ENCODE assay signal across 17 cellular contexts in the genomic region with DNA sequence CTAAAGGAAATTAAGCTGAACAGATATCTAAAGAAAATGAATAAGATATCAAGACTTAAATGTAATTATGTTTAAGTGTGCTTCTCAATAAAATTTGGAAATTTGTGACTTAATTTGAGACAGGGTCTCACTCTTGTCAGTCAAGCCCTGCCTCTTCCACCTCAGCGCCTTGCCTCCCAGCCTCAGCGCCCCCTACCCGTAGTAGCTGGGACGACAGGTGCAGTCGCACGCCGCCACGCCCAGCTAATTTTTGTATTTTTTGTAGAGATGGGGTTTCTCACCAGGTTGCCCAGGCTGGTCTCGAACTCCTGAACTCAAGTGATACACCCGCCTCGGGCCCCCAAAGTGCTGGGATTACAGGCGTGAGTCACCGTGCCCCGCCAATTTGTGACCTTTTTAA.
DNase-seq lines count a peak whose midpoint lies in the region; ATAC-seq and TF ChIP-seq lines count a peak whose summit lies in the region.
"Had no signal": no experiment of that assay in that cellular context is flagged by ENCODE, and none has a peak within 500 bp of the region (broad histone marks: within the 10 kb centered on the region; RNA-seq: fewer than 3 reads in every experiment).

No MANE protein-coding gene starts in this region.

- no peak overlapping the region for H3K4me3 ChIP-seq in NT2/D1 (ENCODE audit: insufficient read length, low read depth)
- no peak overlapping the region for H3K4me3 ChIP-seq in fibroblast of mammary gland (ENCODE audit: control insufficient read depth, low read depth, low read length)
- no peak overlapping the region for H3K4me3 ChIP-seq in vagina
- H3K4me3 ChIP-seq: A549, dorsolateral prefrontal cortex, left ventricle myocardium inferior, tibial artery had no signal

- H3K9me3 Mint-ChIP-seq in activated CD4-positive, alpha-beta T cell treated with anti-CD3 and anti-CD28 coated beads for 36 hours (ENCODE audit: low read depth) = no peaks in the 10 kb centered on the region
- H3K9me3 Mint-ChIP-seq: natural killer cell treated with Interleukin-12 subunit alpha and Interleukin-12 subunit beta and Interleukin-15 and Interleukin-18, amount 100 ng/mL, for 72 hours had no signal

- H3K4me1 ChIP-seq in NT2/D1 (ENCODE audit: insufficient read depth, insufficient read length) (no peaks in the 10 kb centered on the region), vagina (no peaks in the 10 kb centered on the region)
- H3K4me1 ChIP-seq: A549 had no signal

- TF ChIP-seq CTCF in fibroblast of mammary gland (conservative IDR thresholded peaks at IDR 0.05; ENCODE audit: control insufficient read depth, insufficient read depth, low read depth, low read length) = peak; percentile 29
- TF ChIP-seq CTCF in vagina (IDR thresholded peaks at IDR 0.05) = no peak

- CTCF ChIA-PET in activated CD4-positive, alpha-beta T cell treated with anti-CD3 and anti-CD28 coated beads for 36 hours (lab: Charles Lee) = no interaction called here

- H3K27me3 ChIP-seq in NT2/D1 (ENCODE audit: insufficient read depth, insufficient read length) (no peaks in the 10 kb centered on the region), vagina (no peaks in the 10 kb centered on the region)
- H3K27me3 ChIP-seq: dorsolateral prefrontal cortex, tibial artery had no signal

- peaks cover 3% of the 10 kb centered on the region for H3K27me3 Mint-ChIP-seq in activated CD4-positive, alpha-beta T cell treated with anti-CD3 and anti-CD28 coated beads for 36 hours

- POLR2A ChIA-PET in activated CD4-positive, alpha-beta T cell treated with anti-CD3 and anti-CD28 coated beads for 36 hours (lab: Charles Lee) = no interaction called here

- H3K9me3 ChIP-seq in NT2/D1 (ENCODE audit: insufficient read depth, low read length) (no peaks in the 10 kb centered on the region), vagina (no peaks in the 10 kb centered on the region)
- H3K9me3 ChIP-seq: A549, left ventricle myocardium inferior, tibial artery had no signal

- no peak for ATAC-seq in activated CD4-positive, alpha-beta T cell treated with anti-CD3 and anti-CD28 coated beads for 36 hours
- ATAC-seq: natural killer cell treated with Interleukin-12 subunit alpha and Interleukin-12 subunit beta and Interleukin-15 and Interleukin-18, amount 100 ng/mL, for 72 hours had no signal

- no peak overlapping the region for H3K27ac ChIP-seq in vagina
- H3K27ac ChIP-seq: A549, dorsolateral prefrontal cortex, left ventricle myocardium inferior, tibial artery had no signal

- TF ChIP-seq POLR2A in vagina (IDR thresholded peaks at IDR 0.05) = no peak

- no peaks in the 10 kb centered on the region for H3K36me3 Mint-ChIP-seq in activated CD4-positive, alpha-beta T cell treated with anti-CD3 and anti-CD28 coated beads for 36 hours (ENCODE audit: low read depth)
- H3K36me3 Mint-ChIP-seq: natural killer cell treated with Interleukin-12 subunit alpha and Interleukin-12 subunit beta and Interleukin-15 and Interleukin-18, amount 100 ng/mL, for 72 hours had no signal

- DNase-seq in activated CD4-positive, alpha-beta T cell treated with anti-CD3 and anti-CD28 coated beads for 36 hours = peak; percentile 21
- DNase-seq in activated CD4-positive, alpha-beta T cell treated with anti-CD3 and anti-CD28 coated beads, Interleukin-2, amount 50 U/mL, for 1 hour = no peak
- DNase-seq in NT2/D1 (ENCODE audit: low read depth, low spot score) (peak; percentile 23), fibroblast of mammary gland (ENCODE audit: low read depth) (no peak), NCI-H1105 (lab: John Stamatoyannopoulos, UW) (no peak), vagina (ENCODE audit: extremely low spot score in 2 of 2) (no peak), NCI-H2196 treated with DMSO at 0.1 percent for 48 hours (lab: John Stamatoyannopoulos, UW; ENCODE audit: unreplicated experiment) (no peak)
- peak; percentile 30 for DNase-seq in stimulated activated CD8-positive, alpha-beta memory T cell treated with anti-CD3 and anti-CD28 coated beads, Interleukin-4, amount 100 ng/mL, for 48 hours
- DNase-seq: DMS53, dorsolateral prefrontal cortex, IMR-90, left ventricle myocardium inferior, NCI-H526, Right ventricle myocardium superior, tibial artery had no signal

- H3K4me3 Mint-ChIP-seq in activated CD4-positive, alpha-beta T cell treated with anti-CD3 and anti-CD28 coated beads for 36 hours = no peak overlapping the region
- H3K4me3 Mint-ChIP-seq: natural killer cell treated with Interleukin-12 subunit alpha and Interleukin-12 subunit beta and Interleukin-15 and Interleukin-18, amount 100 ng/mL, for 72 hours had no signal

- H3K4me1 Mint-ChIP-seq in activated CD4-positive, alpha-beta T cell treated with anti-CD3 and anti-CD28 coated beads for 36 hours = no peaks in the 10 kb centered on the region

- H3K27ac Mint-ChIP-seq in activated CD4-positive, alpha-beta T cell treated with anti-CD3 and anti-CD28 coated beads for 36 hours = no peak overlapping the region
- H3K27ac Mint-ChIP-seq: natural killer cell treated with Interleukin-12 subunit alpha and Interleukin-12 subunit beta and Interleukin-15 and Interleukin-18, amount 100 ng/mL, for 72 hours had no signal

- no peaks in the 10 kb centered on the region for H3K36me3 ChIP-seq in NT2/D1 (ENCODE audit: insufficient read depth, insufficient read length, low read length)
- no peaks in the 10 kb centered on the region for H3K36me3 ChIP-seq in vagina
- H3K36me3 ChIP-seq: left ventricle myocardium inferior, tibial artery had no signal

- intact Hi-C loops in activated CD4-positive, alpha-beta T cell treated with anti-CD3 and anti-CD28 coated beads for 36 hours (cut with DNase I, micrococcal nuclease) = no loop called here
- intact Hi-C loops in vagina (cut with DNase I) = no loop called here

- no peak overlapping the region for H3K9ac ChIP-seq in NT2/D1 (ENCODE audit: insufficient read length, low read depth)

Comparison
In these comparisons a context has a peak if more than half of its experiments do, and no peak if none do; other contexts are left out.
1. DNase-seq: peak in activated CD4-positive, alpha-beta T cell treated with anti-CD3 and anti-CD28 coated beads for 36 hours (single experiment), NT2/D1 (single experiment) and stimulated activated CD8-positive, alpha-beta memory T cell treated with anti-CD3 and anti-CD28 coated beads, Interleukin-4, amount 100 ng/mL, for 48 hours (single experiment); none in activated CD4-positive, alpha-beta T cell treated with anti-CD3 and anti-CD28 coated beads, Interleukin-2, amount 50 U/mL, for 1 hour (single experiment), fibroblast of mammary gland (single experiment), NCI-H1105 (single experiment), vagina (0 of 2) and NCI-H2196 treated with DMSO at 0.1 percent for 48 hours (single experiment).